8 cellular contexts compared by ENCODE assay signal in the genomic region with DNA sequence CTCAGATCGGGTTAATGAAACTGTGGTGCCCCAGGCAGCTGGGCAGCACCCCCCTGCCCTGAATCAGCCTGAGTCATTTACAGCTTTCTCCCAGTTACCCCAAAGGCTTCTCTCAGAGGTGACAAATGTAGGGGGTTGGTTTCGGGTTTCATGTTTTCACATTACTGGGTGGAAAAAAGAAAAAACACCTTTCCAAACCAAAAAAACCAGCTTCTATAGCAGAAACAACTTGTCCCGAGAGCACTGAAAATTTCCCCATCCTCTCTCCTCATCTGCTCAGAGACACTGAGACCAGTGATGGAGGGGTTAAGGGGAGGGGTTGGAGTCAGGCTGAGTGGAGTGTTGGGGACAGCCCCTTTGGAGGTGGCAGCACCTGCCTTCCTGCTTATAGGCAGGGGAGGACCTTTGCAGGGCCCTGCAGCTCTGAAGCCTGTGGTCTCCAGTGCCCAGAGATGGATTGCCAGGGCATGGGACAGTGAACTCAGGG. TPM values are rescaled to one million over a fixed set of nuclear protein-coding genes. Genes with fewer than 3 reads are reported as not detected.
DNase-seq lines count a peak whose midpoint lies in the region; ATAC-seq and TF ChIP-seq lines count a peak whose summit lies in the region.

No MANE protein-coding gene starts in this region.

- TF ChIP-seq EP300 in esophagus muscularis mucosa (IDR thresholded peaks at IDR 0.05): no peak

- H3K36me3 ChIP-seq in adrenal gland (replicated peaks in 1 of 2) (peaks cover 0 to 29% of the 10 kb centered on the region in 2 donors), esophagus muscularis mucosa (peaks cover 26 to 42% (median 41%) of the 10 kb centered on the region in 4 donors)

- WGBS in adrenal gland, 4 donors: 61 to 86% (median 72%) methylated on average over 3 of the region's 3 CpGs
- 79% methylated on average over 3 of the region's 3 CpGs for WGBS in esophagus muscularis mucosa

- no peak for TF ChIP-seq POLR2A in adrenal gland (IDR thresholded peaks at IDR 0.05)
- TF ChIP-seq POLR2A in esophagus muscularis mucosa (IDR thresholded peaks at IDR 0.05; ENCODE audit: low read depth): no peak

- peak overlapping the region; percentile 64 for H3K4me3 Mint-ChIP-seq in stimulated activated effector memory CD8-positive, alpha-beta T cell treated with anti-CD3 and anti-CD28 coated beads, Interleukin-12 subunit alpha, Interleukin-12 subunit beta, amount 100 ng/mL, for 72 hours

- H3K9me3 ChIP-seq in adrenal gland (replicated peaks in 1 of 3) (no peaks in the 10 kb centered on the region), esophagus muscularis mucosa (no peaks in the 10 kb centered on the region)

- peaks cover 53% of the 10 kb centered on the region for H3K36me3 Mint-ChIP-seq in stimulated activated effector memory CD8-positive, alpha-beta T cell treated with anti-CD3 and anti-CD28 coated beads, Interleukin-12 subunit alpha, Interleukin-12 subunit beta, amount 100 ng/mL, for 72 hours

- DNase-seq in HK-2 (ENCODE audit: unreplicated experiment) (peak; percentile 39), adrenal gland (peak in 2 of 7 donors; percentile 21 to 22), esophagus muscularis mucosa (ENCODE audit: extremely low spot score) (no peak), cerebellar nuclear complex (lab: John Stamatoyannopoulos, UW) (no peak), SIG-M5 treated with dmso at 0.1 percent for 504 hours (lab: John Stamatoyannopoulos, UW; ENCODE audit: unreplicated experiment) (no peak)
- DNase-seq in stimulated activated effector memory CD8-positive, alpha-beta T cell treated with anti-CD3 and anti-CD28 coated beads, Interleukin-12 subunit alpha, Interleukin-12 subunit beta, amount 100 ng/mL, for 72 hours (ENCODE audit: low spot score in 2 of 2): peak; percentile 41 to 83

- intact Hi-C loops in adrenal gland (cut with DNase I): loop anchor here (5.0 to 10.0 kb wide), 3 partner anchors 557 to 807 kb away; no protein-coding TSS in a partner anchor
- intact Hi-C loops in esophagus muscularis mucosa (cut with DNase I): no loop called here

- H3K4me3 ChIP-seq in adrenal gland (no peak overlapping the region), esophagus muscularis mucosa (no peak overlapping the region)

- H3K27ac Mint-ChIP-seq in stimulated activated effector memory CD8-positive, alpha-beta T cell treated with anti-CD3 and anti-CD28 coated beads, Interleukin-12 subunit alpha, Interleukin-12 subunit beta, amount 100 ng/mL, for 72 hours: peak overlapping the region; percentile 91

- H3K27ac ChIP-seq in adrenal gland (peak overlapping the region in 3 of 5 donors; percentile 89 to 96 (median 94)), esophagus muscularis mucosa (replicated peaks in 1 of 4) (no peak overlapping the region)

- ATAC-seq in GM18502 (IDR thresholded peaks at IDR 0.05; ENCODE audit: poor library complexity, unreplicated experiment) (peak; percentile 68), GM21528 (IDR thresholded peaks at IDR 0.05; ENCODE audit: low FRiP score, unreplicated experiment) (peak; percentile 65)
- peak; percentile 89 for ATAC-seq in stimulated activated effector memory CD8-positive, alpha-beta T cell treated with anti-CD3 and anti-CD28 coated beads, Interleukin-12 subunit alpha, Interleukin-12 subunit beta, amount 100 ng/mL, for 72 hours

- H3K27me3 ChIP-seq in adrenal gland (no peaks in the 10 kb centered on the region), esophagus muscularis mucosa (no peaks in the 10 kb centered on the region)

- H3K4me1 Mint-ChIP-seq in stimulated activated effector memory CD8-positive, alpha-beta T cell treated with anti-CD3 and anti-CD28 coated beads, Interleukin-12 subunit alpha, Interleukin-12 subunit beta, amount 100 ng/mL, for 72 hours: peaks cover 57% of the 10 kb centered on the region

- TF ChIP-seq CTCF in adrenal gland (IDR thresholded peaks at IDR 0.05) (no peak), esophagus muscularis mucosa (IDR thresholded peaks at IDR 0.05) (no peak)

- H3K4me1 ChIP-seq in adrenal gland (replicated peaks in 1 of 2) (peaks cover 32 to 38% of the 10 kb centered on the region in 2 donors), esophagus muscularis mucosa (peaks cover 27 to 32% (median 28%) of the 10 kb centered on the region in 4 donors)

- no peaks in the 10 kb centered on the region for H3K9me3 Mint-ChIP-seq in stimulated activated effector memory CD8-positive, alpha-beta T cell treated with anti-CD3 and anti-CD28 coated beads, Interleukin-12 subunit alpha, Interleukin-12 subunit beta, amount 100 ng/mL, for 72 hours

RNA-seq across cellular contexts. Expression of gene UTP11, which starts 15.6 kb away (rescaled TPM):
- total RNA-seq in adrenal gland (10 to 100 TPM; 25.8 to 71.9 (median 37.4) TPM), esophagus muscularis mucosa (10 to 100 TPM; 39.7 to 55.8 (median 42.4) TPM)
- polyA plus RNA-seq in adrenal gland: 100 to 1,000 TPM in 1 of 3 donors, 10 to 100 TPM in 2; 16.0 to 133 (median 26.5) TPM

RNA-seq across cellular contexts. Expression of gene POU3F1, which starts 18.4 kb away (rescaled TPM):
- total RNA-seq in adrenal gland: 1 to 10 TPM; 1.6 to 6.9 (median 3.0) TPM
- under 1 TPM; 0.05 to 0.40 (median 0.16) TPM for polyA plus RNA-seq in adrenal gland
- total RNA-seq in esophagus muscularis mucosa: 1 to 10 TPM in 1 of 4 donors, under 1 TPM in 2, not detected in 1; 0.29 to 1.3 (median 0.33) TPM

RNA-seq across cellular contexts. Expression of gene FHL3, which starts 22.8 kb away (rescaled TPM):
- total RNA-seq in adrenal gland (10 to 100 TPM; 14.5 to 47.6 (median 23.2) TPM), esophagus muscularis mucosa (10 to 100 TPM; 38.3 to 76.9 (median 52.9) TPM)
- polyA plus RNA-seq in adrenal gland: 10 to 100 TPM in 2 of 3 donors, 1 to 10 TPM in 1; 8.6 to 39.5 (median 31.5) TPM

RNA-seq across cellular contexts. Expression of gene SF3A3, which starts 38.3 kb away (rescaled TPM):
- total RNA-seq in adrenal gland: 10 to 100 TPM; 30.1 to 95.9 (median 40.8) TPM
- 10 to 100 TPM; 24.3 to 78.5 (median 28.2) TPM for polyA plus RNA-seq in adrenal gland
- total RNA-seq in esophagus muscularis mucosa: 10 to 100 TPM; 38.2 to 42.4 (median 40.6) TPM

Comparison
In these comparisons a context has a peak if more than half of its experiments do, and no peak if none do; other contexts are left out.
1. DNase-seq: peak in HK-2 (single experiment) and stimulated activated effector memory CD8-positive, alpha-beta T cell treated with anti-CD3 and anti-CD28 coated beads, Interleukin-12 subunit alpha, Interleukin-12 subunit beta, amount 100 ng/mL, for 72 hours (2 of 2); none in esophagus muscularis mucosa (single experiment), cerebellar nuclear complex (0 of 2) and SIG-M5 treated with dmso at 0.1 percent for 504 hours (single experiment).
2. H3K27ac ChIP-seq: peak in adrenal gland (3 of 5); none in esophagus muscularis mucosa (0 of 4).
3. Peak in every context shown above with its lines, with median percentiles within 50 percentile points of each other: ATAC-seq.